In the genomic region with DNA sequence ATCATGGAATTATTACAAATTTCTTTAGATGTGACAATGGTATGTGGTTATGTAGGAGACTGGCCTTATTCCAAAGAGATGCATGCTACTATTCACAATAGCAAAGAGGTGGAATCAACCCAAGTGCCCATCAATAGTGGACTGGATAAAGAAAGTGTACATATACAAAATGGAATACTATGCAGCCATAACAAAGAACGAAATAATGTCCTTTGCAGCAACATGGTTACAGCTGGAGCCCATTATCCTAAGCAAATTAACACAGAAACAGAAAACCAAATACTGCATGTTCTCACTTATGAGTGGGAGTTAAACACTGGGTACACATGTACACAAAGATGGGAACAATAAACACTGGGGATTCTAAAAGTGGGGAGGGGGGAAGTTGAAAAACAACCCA, we compare ENCODE assay signal across 9 cellular contexts.
"Had no signal": no experiment of that assay in that cellular context is flagged by ENCODE, and none has a peak within 500 bp of the region (broad histone marks: within the 10 kb centered on the region; RNA-seq: fewer than 3 reads in every experiment).

No MANE protein-coding gene starts in this region.

- H3K27me3 Mint-ChIP-seq: IgD-negative memory B cell had no signal

- H3K9ac ChIP-seq: GM23248 had no signal

- H3K4me3 ChIP-seq: GM23248 had no signal

- H3K27ac ChIP-seq: GM23248, HL-60 had no signal

- H3K27ac Mint-ChIP-seq: HFFc6 had no signal

- DNase-seq: GM23248, GOT3, H9, HCEC 1CT, HFFc6, KG1 had no signal

- H3K4me3 Mint-ChIP-seq: H9, HFFc6, IgD-negative memory B cell had no signal

- ATAC-seq: HepG2 had no signal

- H2AFZ ChIP-seq: GM23248 had no signal

- H3K9me3 Mint-ChIP-seq: H9, HFFc6 had no signal
